36 cellular contexts compared by ENCODE assay signal in genomic region chr2:96648306-96648705, GRCh38. TPM values are rescaled to one million over a fixed set of nuclear protein-coding genes. Genes with fewer than 3 reads are reported as not detected.
"Had no signal": no experiment of that assay in that cellular context is flagged by ENCODE, and none has a peak within 500 bp of the region (broad histone marks: within the 10 kb centered on the region; RNA-seq: fewer than 3 reads in every experiment).

No MANE protein-coding gene starts in this region.

- H3K4me3 Mint-ChIP-seq: activated B cell treated with CpG ODN at 0.5 μM for 24 hours; activated CD4-positive, alpha-beta memory T cell treated with anti-CD3 and anti-CD28 coated beads, Interleukin-2, amount 10 ng/mL, durations not matched to agents 7 days and 5 days; activated CD4-positive, alpha-beta T cell treated with anti-CD3 and anti-CD28 coated beads for 36 hours; activated CD4-positive, alpha-beta T cell treated with anti-CD3 and anti-CD28 coated beads, Interleukin-2, amount 10 ng/mL, durations not matched to agents 7 days and 5 days; activated CD8-positive, alpha-beta memory T cell treated with anti-CD3 and anti-CD28 coated beads, Interleukin-2, amount 10 ng/mL, durations not matched to agents 7 days and 5 days; activated CD8-positive, alpha-beta T cell treated with anti-CD3 and anti-CD28 coated beads, Interleukin-2, amount 10 ng/mL, durations not matched to agents 7 days and 5 days; activated naive CD4-positive, alpha-beta T cell treated with anti-CD3 and anti-CD28 coated beads, Interleukin-2, amount 10 ng/mL, durations not matched to agents 7 days and 5 days; activated naive CD4-positive, alpha-beta T cell treated with anti-CD3 and anti-CD28 coated beads, Interleukin-2, amount 50 U/mL, for 24 hours; activated naive CD8-positive, alpha-beta T cell; activated naive CD8-positive, alpha-beta T cell treated with anti-CD3 and anti-CD28 coated beads, Interleukin-2, amount 10 ng/mL, durations not matched to agents 7 days and 5 days; activated naive CD8-positive, alpha-beta T cell treated with anti-CD3 and anti-CD28 coated beads, Interleukin-2, amount 50 U/mL, for 24 hours; activated T-cell treated with anti-CD3 and anti-CD28 coated beads, Interleukin-2, amount 50 U/mL, for 24 hours; brain; central memory CD8-positive, alpha-beta T cell; T-helper 1 cell treated with Interleukin-12 subunit alpha and Interleukin-12 subunit beta and Interleukin-4 antibody, amounts not matched to agents 30 μg/mL and 1 μg/mL, for 36 hours; T-helper 2 cell treated with Interferon-gamma antibody and Interleukin-4, amounts not matched to agents 5 μg/mL and 100 μg/mL, for 36 hours had no signal

- H3K27ac ChIP-seq: ascending aorta, cardiac muscle cell, VCaP had no signal

- DNase-seq: activated B cell treated with CpG ODN at 0.5 μM for 24 hours; activated CD4-positive, alpha-beta memory T cell treated with anti-CD3 and anti-CD28 coated beads, Interleukin-2, amount 10 ng/mL, durations not matched to agents 7 days and 5 days; activated CD4-positive, alpha-beta T cell treated with anti-CD3 and anti-CD28 coated beads for 1 hour; activated CD4-positive, alpha-beta T cell treated with anti-CD3 and anti-CD28 coated beads for 36 hours; activated CD4-positive, alpha-beta T cell treated with anti-CD3 and anti-CD28 coated beads for 48 hours; activated CD4-positive, alpha-beta T cell treated with anti-CD3 and anti-CD28 coated beads, Interleukin-2, amount 10 ng/mL, durations not matched to agents 7 days and 5 days; activated CD4-positive, alpha-beta T cell treated with anti-CD3 and anti-CD28 coated beads, Interleukin-2, amount 50 U/mL, for 48 hours; activated CD8-positive, alpha-beta memory T cell treated with anti-CD3 and anti-CD28 coated beads for 24 hours; activated CD8-positive, alpha-beta memory T cell treated with anti-CD3 and anti-CD28 coated beads, Interleukin-2, amount 10 ng/mL, durations not matched to agents 7 days and 5 days; activated CD8-positive, alpha-beta memory T cell treated with anti-CD3 and anti-CD28 coated beads, Interleukin-2, amount 50 U/mL, for 48 hours; activated CD8-positive, alpha-beta T cell treated with anti-CD3 and anti-CD28 coated beads, Interleukin-2, amount 10 ng/mL, durations not matched to agents 7 days and 5 days; activated gamma-delta T cell; activated naive CD4-positive, alpha-beta T cell treated with anti-CD3 and anti-CD28 coated beads, Interleukin-2, amount 10 ng/mL, durations not matched to agents 7 days and 5 days; activated naive CD4-positive, alpha-beta T cell treated with Interleukin-2 at 50 U/mL for 16 hours; activated naive CD8-positive, alpha-beta T cell treated with anti-CD3 and anti-CD28 coated beads, Interleukin-2, amount 10 ng/mL, durations not matched to agents 7 days and 5 days; activated naive CD8-positive, alpha-beta T cell treated with anti-CD3 and anti-CD28 coated beads, Interleukin-2, amount 50 U/mL, for 24 hours; activated T-cell treated with anti-CD3 and anti-CD28 coated beads, Interleukin-2, amount 50 U/mL, for 24 hours; activated T-cell treated with anti-CD3 and anti-CD28 coated beads, Interleukin-2, amount 50 U/mL, for 48 hours; amygdala; anterior cingulate cortex; caudate nucleus; cerebellar nuclear complex; T-helper 1 cell; T-helper 2 cell; T-helper 9 cell had no signal

- H3K4me1 Mint-ChIP-seq: activated B cell treated with CpG ODN at 0.5 μM for 24 hours; activated CD4-positive, alpha-beta memory T cell treated with anti-CD3 and anti-CD28 coated beads, Interleukin-2, amount 10 ng/mL, durations not matched to agents 7 days and 5 days; activated CD4-positive, alpha-beta T cell treated with anti-CD3 and anti-CD28 coated beads for 36 hours; activated CD4-positive, alpha-beta T cell treated with anti-CD3 and anti-CD28 coated beads, Interleukin-2, amount 10 ng/mL, durations not matched to agents 7 days and 5 days; activated CD8-positive, alpha-beta memory T cell treated with anti-CD3 and anti-CD28 coated beads, Interleukin-2, amount 10 ng/mL, durations not matched to agents 7 days and 5 days; activated naive CD4-positive, alpha-beta T cell treated with anti-CD3 and anti-CD28 coated beads, Interleukin-2, amount 10 ng/mL, durations not matched to agents 7 days and 5 days; activated naive CD4-positive, alpha-beta T cell treated with anti-CD3 and anti-CD28 coated beads, Interleukin-2, amount 50 U/mL, for 24 hours; activated naive CD8-positive, alpha-beta T cell treated with anti-CD3 and anti-CD28 coated beads, Interleukin-2, amount 10 ng/mL, durations not matched to agents 7 days and 5 days; activated naive CD8-positive, alpha-beta T cell treated with anti-CD3 and anti-CD28 coated beads, Interleukin-2, amount 50 U/mL, for 24 hours; brain; central memory CD8-positive, alpha-beta T cell had no signal

- H3K9me3 ChIP-seq: ascending aorta had no signal

- ATAC-seq: activated CD4-positive, alpha-beta T cell treated with anti-CD3 and anti-CD28 coated beads for 36 hours; activated CD8-positive, alpha-beta memory T cell treated with anti-CD3 and anti-CD28 coated beads, Interleukin-2, amount 10 ng/mL, durations not matched to agents 7 days and 5 days; activated CD8-positive, alpha-beta T cell treated with anti-CD3 and anti-CD28 coated beads, Interleukin-2, amount 10 ng/mL, durations not matched to agents 7 days and 5 days; activated naive CD8-positive, alpha-beta T cell treated with anti-CD3 and anti-CD28 coated beads, Interleukin-2, amount 50 U/mL, for 24 hours had no signal

- H3K27ac Mint-ChIP-seq: activated B cell treated with CpG ODN at 0.5 μM for 24 hours; activated CD4-positive, alpha-beta memory T cell treated with anti-CD3 and anti-CD28 coated beads, Interleukin-2, amount 10 ng/mL, durations not matched to agents 7 days and 5 days; activated CD4-positive, alpha-beta T cell treated with anti-CD3 and anti-CD28 coated beads for 36 hours; activated CD4-positive, alpha-beta T cell treated with anti-CD3 and anti-CD28 coated beads, Interleukin-2, amount 10 ng/mL, durations not matched to agents 7 days and 5 days; activated CD8-positive, alpha-beta memory T cell treated with anti-CD3 and anti-CD28 coated beads, Interleukin-2, amount 10 ng/mL, durations not matched to agents 7 days and 5 days; activated CD8-positive, alpha-beta T cell treated with anti-CD3 and anti-CD28 coated beads, Interleukin-2, amount 10 ng/mL, durations not matched to agents 7 days and 5 days; activated naive CD4-positive, alpha-beta T cell treated with anti-CD3 and anti-CD28 coated beads, Interleukin-2, amount 10 ng/mL, durations not matched to agents 7 days and 5 days; activated naive CD4-positive, alpha-beta T cell treated with anti-CD3 and anti-CD28 coated beads, Interleukin-2, amount 50 U/mL, for 24 hours; activated naive CD8-positive, alpha-beta T cell; activated naive CD8-positive, alpha-beta T cell treated with anti-CD3 and anti-CD28 coated beads, Interleukin-2, amount 10 ng/mL, durations not matched to agents 7 days and 5 days; activated naive CD8-positive, alpha-beta T cell treated with anti-CD3 and anti-CD28 coated beads, Interleukin-2, amount 50 U/mL, for 24 hours; activated T-cell treated with anti-CD3 and anti-CD28 coated beads, Interleukin-2, amount 50 U/mL, for 24 hours; activated T-helper 2 cell treated with anti-CD3 and anti-CD28 coated beads, Interferon-gamma antibody, Interleukin-2, Interleukin-4, amounts not matched to agents 10 μg/mL and 5 μg/mL and 100 μg/mL, durations not matched to agents 14 hours and 24 hours and 36 hours; brain; T-helper 1 cell treated with Interleukin-12 subunit alpha and Interleukin-12 subunit beta and Interleukin-4 antibody, amounts not matched to agents 30 μg/mL and 1 μg/mL, for 36 hours; T-helper 2 cell treated with Interferon-gamma antibody and Interleukin-4, amounts not matched to agents 5 μg/mL and 100 μg/mL, for 36 hours had no signal

- H3K27me3 Mint-ChIP-seq: activated B cell treated with CpG ODN at 0.5 μM for 24 hours; activated CD4-positive, alpha-beta memory T cell treated with anti-CD3 and anti-CD28 coated beads, Interleukin-2, amount 10 ng/mL, durations not matched to agents 7 days and 5 days; activated CD4-positive, alpha-beta T cell treated with anti-CD3 and anti-CD28 coated beads for 36 hours; activated CD4-positive, alpha-beta T cell treated with anti-CD3 and anti-CD28 coated beads, Interleukin-2, amount 10 ng/mL, durations not matched to agents 7 days and 5 days; activated naive CD4-positive, alpha-beta T cell treated with anti-CD3 and anti-CD28 coated beads, Interleukin-2, amount 50 U/mL, for 24 hours; activated naive CD8-positive, alpha-beta T cell; activated naive CD8-positive, alpha-beta T cell treated with anti-CD3 and anti-CD28 coated beads, Interleukin-2, amount 50 U/mL, for 24 hours; activated T-cell treated with anti-CD3 and anti-CD28 coated beads, Interleukin-2, amount 50 U/mL, for 24 hours had no signal

- H3K4me1 ChIP-seq: ascending aorta had no signal

- H3K9me3 Mint-ChIP-seq: activated B cell treated with CpG ODN at 0.5 μM for 24 hours; activated CD4-positive, alpha-beta memory T cell treated with anti-CD3 and anti-CD28 coated beads, Interleukin-2, amount 10 ng/mL, durations not matched to agents 7 days and 5 days; activated CD4-positive, alpha-beta T cell treated with anti-CD3 and anti-CD28 coated beads, Interleukin-2, amount 10 ng/mL, durations not matched to agents 7 days and 5 days; activated naive CD4-positive, alpha-beta T cell treated with anti-CD3 and anti-CD28 coated beads, Interleukin-2, amount 10 ng/mL, durations not matched to agents 7 days and 5 days; activated naive CD4-positive, alpha-beta T cell treated with anti-CD3 and anti-CD28 coated beads, Interleukin-2, amount 50 U/mL, for 24 hours; activated naive CD8-positive, alpha-beta T cell treated with anti-CD3 and anti-CD28 coated beads, Interleukin-2, amount 10 ng/mL, durations not matched to agents 7 days and 5 days; activated naive CD8-positive, alpha-beta T cell treated with anti-CD3 and anti-CD28 coated beads, Interleukin-2, amount 50 U/mL, for 24 hours; activated T-cell treated with anti-CD3 and anti-CD28 coated beads, Interleukin-2, amount 50 U/mL, for 24 hours; activated T-helper 2 cell treated with anti-CD3 and anti-CD28 coated beads, Interferon-gamma antibody, Interleukin-2, Interleukin-4, amounts not matched to agents 10 μg/mL and 5 μg/mL and 100 μg/mL, durations not matched to agents 14 hours and 24 hours and 36 hours; brain; central memory CD8-positive, alpha-beta T cell; T-helper 1 cell treated with Interleukin-12 subunit alpha and Interleukin-12 subunit beta and Interleukin-4 antibody, amounts not matched to agents 30 μg/mL and 1 μg/mL, for 36 hours had no signal

- H3K27me3 ChIP-seq: ascending aorta, cardiac muscle cell had no signal

- H3K36me3 Mint-ChIP-seq: activated CD8-positive, alpha-beta memory T cell treated with anti-CD3 and anti-CD28 coated beads, Interleukin-2, amount 10 ng/mL, durations not matched to agents 7 days and 5 days; activated naive CD4-positive, alpha-beta T cell treated with anti-CD3 and anti-CD28 coated beads, Interleukin-2, amount 10 ng/mL, durations not matched to agents 7 days and 5 days; activated naive CD4-positive, alpha-beta T cell treated with anti-CD3 and anti-CD28 coated beads, Interleukin-2, amount 50 U/mL, for 24 hours; activated naive CD8-positive, alpha-beta T cell; brain had no signal

- H3K36me3 ChIP-seq: ascending aorta, cardiac muscle cell had no signal

- H3K4me3 ChIP-seq: ascending aorta, cardiac muscle cell had no signal

RNA-seq across cellular contexts. Expression of gene FER1L5, which starts 5.7 kb away (rescaled TPM):
- total RNA-seq: activated B cell treated with CpG ODN at 0.5 μM for 24 hours; activated CD4-positive, alpha-beta memory T cell treated with anti-CD3 and anti-CD28 coated beads, Interleukin-2, amount 10 ng/mL, durations not matched to agents 7 days and 5 days; activated CD4-positive, alpha-beta T cell treated with anti-CD3 and anti-CD28 coated beads for 36 hours; activated CD4-positive, alpha-beta T cell treated with anti-CD3 and anti-CD28 coated beads, Interleukin-2, amount 10 ng/mL, durations not matched to agents 7 days and 5 days; activated CD8-positive, alpha-beta memory T cell treated with anti-CD3 and anti-CD28 coated beads, Interleukin-2, amount 10 ng/mL, durations not matched to agents 7 days and 5 days; activated CD8-positive, alpha-beta T cell treated with anti-CD3 and anti-CD28 coated beads, Interleukin-2, amount 10 ng/mL, durations not matched to agents 7 days and 5 days; activated naive CD8-positive, alpha-beta T cell treated with anti-CD3 and anti-CD28 coated beads, Interleukin-2, amount 10 ng/mL, durations not matched to agents 7 days and 5 days; activated T-helper 2 cell treated with anti-CD3 and anti-CD28 coated beads, Interferon-gamma antibody, Interleukin-2, Interleukin-4, amounts not matched to agents 10 μg/mL and 5 μg/mL and 100 μg/mL, durations not matched to agents 14 hours and 24 hours and 36 hours; ascending aorta; chondrocyte had no signal
